In the genomic region with DNA sequence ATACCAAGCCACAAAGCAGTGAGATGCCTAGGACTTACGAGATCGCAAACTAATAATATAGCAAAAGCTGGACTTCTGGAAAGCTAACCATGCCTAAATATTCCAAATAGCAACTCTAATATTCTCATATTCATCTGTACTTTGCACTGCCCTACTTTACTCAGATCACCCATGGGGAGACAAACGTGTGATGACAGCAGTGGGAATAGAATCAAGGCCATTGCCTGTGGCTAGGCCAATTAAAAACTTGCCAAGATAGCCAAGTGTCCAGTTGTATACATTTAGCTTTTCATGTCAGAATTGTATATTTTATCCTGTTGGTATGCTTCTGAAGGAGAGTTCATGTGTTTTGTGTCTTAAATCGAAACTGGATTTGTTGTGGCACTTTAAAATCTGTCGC, we compare ENCODE assay signal across 16 cellular contexts. TPM values are rescaled to one million over a fixed set of nuclear protein-coding genes. Genes with fewer than 3 reads are reported as not detected.
DNase-seq lines count a peak whose midpoint lies in the region; ATAC-seq and TF ChIP-seq lines count a peak whose summit lies in the region.
"Had no signal": no experiment of that assay in that cellular context is flagged by ENCODE, and none has a peak within 500 bp of the region (broad histone marks: within the 10 kb centered on the region; RNA-seq: fewer than 3 reads in every experiment).

No MANE protein-coding gene starts in this region.

- H3K4me1 ChIP-seq in hepatocyte (ENCODE audit: insufficient read depth) (peaks cover 6% of the 10 kb centered on the region), suprapubic skin (peaks cover 23% of the 10 kb centered on the region), right atrium auricular region (peaks cover 0 to 23% of the 10 kb centered on the region in 2 donors)

- peak overlapping the region; percentile 90 for H3K4me3 Mint-ChIP-seq in T-helper 2 cell treated with Interferon-gamma antibody and Interleukin-4, amounts not matched to agents 5 μg/mL and 100 μg/mL, for 36 hours
- H3K4me3 Mint-ChIP-seq in activated T-helper 2 cell treated with anti-CD3 and anti-CD28 coated beads, Interferon-gamma antibody, Interleukin-2, Interleukin-4, amounts not matched to agents 10 μg/mL and 5 μg/mL and 100 μg/mL, durations not matched to agents 14 hours and 24 hours and 36 hours (ENCODE audit: low read depth), result peak overlapping the region; percentile 13

- peak overlapping the region; percentile 86 for H3K27ac ChIP-seq in hepatocyte
- H3K27ac ChIP-seq in suprapubic skin, result peak overlapping the region; percentile 88
- peak overlapping the region in 1 of 2 donors; percentile 81 for H3K27ac ChIP-seq in right atrium auricular region

- H3K27ac Mint-ChIP-seq in T-helper 2 cell treated with Interferon-gamma antibody and Interleukin-4, amounts not matched to agents 5 μg/mL and 100 μg/mL, for 36 hours, result no peak overlapping the region
- H3K27ac Mint-ChIP-seq in activated T-helper 2 cell treated with anti-CD3 and anti-CD28 coated beads, Interferon-gamma antibody, Interleukin-2, Interleukin-4, amounts not matched to agents 10 μg/mL and 5 μg/mL and 100 μg/mL, durations not matched to agents 14 hours and 24 hours and 36 hours, result no peak overlapping the region

- H3K36me3 ChIP-seq in hepatocyte (replicated peaks; ENCODE audit: insufficient read depth, low read depth) (no peaks in the 10 kb centered on the region), suprapubic skin (no peaks in the 10 kb centered on the region), right atrium auricular region (no peaks in the 10 kb centered on the region)

- peak overlapping the region; percentile 78 for H3K4me2 ChIP-seq in hepatocyte

- ATAC-seq in HG02970 (IDR thresholded peaks at IDR 0.05; ENCODE audit: low FRiP score, unreplicated experiment) (no peak), sciatic nerve (no peak)
- ATAC-seq: right cardiac atrium; stimulated activated memory B cell treated with anti-CD40 and anti-IgM and Interleukin-4, amounts not matched to agents 10 μg/mL and 1 μg/mL and 100 μg/mL, for 72 hours had no signal

- TF ChIP-seq CTCF in hepatocyte (IDR thresholded peaks at IDR 0.05; ENCODE audit: poor library complexity), result no peak
- TF ChIP-seq CTCF in suprapubic skin (IDR thresholded peaks at IDR 0.05), result no peak
- TF ChIP-seq CTCF in right atrium auricular region (IDR thresholded peaks at IDR 0.05), result no peak

- H3K9me3 Mint-ChIP-seq in T-helper 2 cell treated with Interferon-gamma antibody and Interleukin-4, amounts not matched to agents 5 μg/mL and 100 μg/mL, for 36 hours, result no peaks in the 10 kb centered on the region
- H3K9me3 Mint-ChIP-seq in activated T-helper 2 cell treated with anti-CD3 and anti-CD28 coated beads, Interferon-gamma antibody, Interleukin-2, Interleukin-4, amounts not matched to agents 10 μg/mL and 5 μg/mL and 100 μg/mL, durations not matched to agents 14 hours and 24 hours and 36 hours, result no peaks in the 10 kb centered on the region
- H3K9me3 Mint-ChIP-seq: stimulated activated memory B cell treated with anti-CD40 and anti-IgM and Interleukin-4, amounts not matched to agents 10 μg/mL and 1 μg/mL and 100 μg/mL, for 72 hours had no signal

- H3K9me2 ChIP-seq in hepatocyte (replicated peaks; ENCODE audit: insufficient read depth), result no peaks in the 10 kb centered on the region

- no peak overlapping the region for H2AFZ ChIP-seq in hepatocyte

- DNase-seq in T-helper 2 cell treated with Interferon-gamma antibody and Interleukin-4, amounts not matched to agents 5 μg/mL and 100 μg/mL, for 36 hours (ENCODE audit: low spot score), result no peak
- DNase-seq in T-helper 2 cell (no peak), hepatocyte (ENCODE audit: low spot score) (no peak), suprapubic skin (ENCODE audit: low spot score in 2 of 2) (no peak), sciatic nerve (ENCODE audit: low spot score) (no peak), right atrium auricular region (ENCODE audit: low spot score) (no peak)
- no peak for DNase-seq in activated T-helper 2 cell treated with anti-CD3 and anti-CD28 coated beads, Interferon-gamma antibody, Interleukin-2, Interleukin-4, amounts not matched to agents 10 μg/mL and 5 μg/mL and 100 μg/mL, durations not matched to agents 14 hours and 24 hours and 36 hours (ENCODE audit: low spot score)
- DNase-seq: GOT3, NCI-H1417 treated with DMSO at 0.1 percent for 48 hours, right cardiac atrium, RPMI8226, T1000 had no signal

- H3K79me2 ChIP-seq in hepatocyte, result no peaks in the 10 kb centered on the region

- no peak for TF ChIP-seq POLR2A in suprapubic skin (IDR thresholded peaks at IDR 0.05)

- H3K4me3 ChIP-seq in hepatocyte (no peak overlapping the region), suprapubic skin (peak overlapping the region; percentile 52), right atrium auricular region (no peak overlapping the region)

- peaks cover 20% of the 10 kb centered on the region for H3K4me1 Mint-ChIP-seq in T-helper 2 cell treated with Interferon-gamma antibody and Interleukin-4, amounts not matched to agents 5 μg/mL and 100 μg/mL, for 36 hours (ENCODE audit: low read depth)
- peaks cover 17% of the 10 kb centered on the region for H3K4me1 Mint-ChIP-seq in activated T-helper 2 cell treated with anti-CD3 and anti-CD28 coated beads, Interferon-gamma antibody, Interleukin-2, Interleukin-4, amounts not matched to agents 10 μg/mL and 5 μg/mL and 100 μg/mL, durations not matched to agents 14 hours and 24 hours and 36 hours (ENCODE audit: low read depth)

- H3K27me3 ChIP-seq in hepatocyte (no peaks in the 10 kb centered on the region), suprapubic skin (no peaks in the 10 kb centered on the region), right atrium auricular region (no peaks in the 10 kb centered on the region)

- WGBS in hepatocyte (ENCODE audit: low lambda C conversion rate, missing lambda C conversion rate), result 74% methylated on average over 5 of the region's 5 CpGs
- 75% methylated on average over 5 of the region's 5 CpGs for WGBS in suprapubic skin

- H3K9me3 ChIP-seq in hepatocyte (ENCODE audit: low read depth) (no peaks in the 10 kb centered on the region), suprapubic skin (no peaks in the 10 kb centered on the region), right atrium auricular region (no peaks in the 10 kb centered on the region)

- TF ChIP-seq EP300 in suprapubic skin (IDR thresholded peaks at IDR 0.05), result no peak

- intact Hi-C loops in activated T-helper 2 cell treated with anti-CD3 and anti-CD28 coated beads, Interferon-gamma antibody, Interleukin-2, Interleukin-4, amounts not matched to agents 10 μg/mL and 5 μg/mL and 100 μg/mL, durations not matched to agents 14 hours and 24 hours and 36 hours (cut with micrococcal nuclease), result loop anchor here (2.0 kb wide), 1 partner anchor 195 kb away; no protein-coding TSS in a partner anchor
- intact Hi-C loops in sciatic nerve (cut with DNase I), result no loop called here

- H4K20me1 ChIP-seq in hepatocyte (ENCODE audit: insufficient read depth, poor library complexity, severe bottlenecking), result no peaks in the 10 kb centered on the region

- H3K27me3 Mint-ChIP-seq in T-helper 2 cell treated with Interferon-gamma antibody and Interleukin-4, amounts not matched to agents 5 μg/mL and 100 μg/mL, for 36 hours (ENCODE audit: low read depth), result peaks cover 2% of the 10 kb centered on the region
- H3K27me3 Mint-ChIP-seq in activated T-helper 2 cell treated with anti-CD3 and anti-CD28 coated beads, Interferon-gamma antibody, Interleukin-2, Interleukin-4, amounts not matched to agents 10 μg/mL and 5 μg/mL and 100 μg/mL, durations not matched to agents 14 hours and 24 hours and 36 hours (ENCODE audit: low read depth), result peaks cover 4% of the 10 kb centered on the region
- H3K27me3 Mint-ChIP-seq: stimulated activated memory B cell treated with anti-CD40 and anti-IgM and Interleukin-4, amounts not matched to agents 10 μg/mL and 1 μg/mL and 100 μg/mL, for 72 hours had no signal

- H3K36me3 Mint-ChIP-seq in T-helper 2 cell treated with Interferon-gamma antibody and Interleukin-4, amounts not matched to agents 5 μg/mL and 100 μg/mL, for 36 hours (ENCODE audit: low read depth), result no peaks in the 10 kb centered on the region
- H3K36me3 Mint-ChIP-seq in activated T-helper 2 cell treated with anti-CD3 and anti-CD28 coated beads, Interferon-gamma antibody, Interleukin-2, Interleukin-4, amounts not matched to agents 10 μg/mL and 5 μg/mL and 100 μg/mL, durations not matched to agents 14 hours and 24 hours and 36 hours (ENCODE audit: low read depth), result no peaks in the 10 kb centered on the region
- H3K36me3 Mint-ChIP-seq: stimulated activated memory B cell treated with anti-CD40 and anti-IgM and Interleukin-4, amounts not matched to agents 10 μg/mL and 1 μg/mL and 100 μg/mL, for 72 hours had no signal

RNA-seq across cellular contexts. Expression of gene CEP126, which starts 1.2 kb away (rescaled TPM):
- total RNA-seq in activated T-helper 2 cell treated with anti-CD3 and anti-CD28 coated beads, Interferon-gamma antibody, Interleukin-2, Interleukin-4, amounts not matched to agents 10 μg/mL and 5 μg/mL and 100 μg/mL, durations not matched to agents 14 hours and 24 hours and 36 hours, result 0.67 and 1.1 TPM in 2 replicates
- 1.6 and 2.2 TPM in 2 replicates for total RNA-seq in hepatocyte
- 1.4 and 1.8 TPM in 2 replicates for polyA plus RNA-seq in hepatocyte
- total RNA-seq in suprapubic skin, result 10 to 100 TPM in 1 of 4 donors, 1 to 10 TPM in 3; 2.4 to 10.2 (median 4.6) TPM
- total RNA-seq in sciatic nerve, result 11.1 TPM
- 1 to 10 TPM; 2.7 to 3.7 TPM for total RNA-seq in right atrium auricular region

RNA-seq across cellular contexts. Expression of gene ANGPTL5, which starts 2.7 kb away (rescaled TPM):
- total RNA-seq in activated T-helper 2 cell treated with anti-CD3 and anti-CD28 coated beads, Interferon-gamma antibody, Interleukin-2, Interleukin-4, amounts not matched to agents 10 μg/mL and 5 μg/mL and 100 μg/mL, durations not matched to agents 14 hours and 24 hours and 36 hours, result not detected in 2 replicates
- not detected in 2 replicates for total RNA-seq in hepatocyte
- polyA plus RNA-seq in hepatocyte, result 0.06 and 0.12 TPM in 2 replicates
- total RNA-seq in suprapubic skin, result 1 to 10 TPM in 1 of 4 donors, under 1 TPM in 2, not detected in 1; 0.73 to 2.3 (median 0.76) TPM
- total RNA-seq in sciatic nerve, result 1.4 TPM
- total RNA-seq in right atrium auricular region, result 1 to 10 TPM; 1.4 to 3.3 TPM
- total RNA-seq: bronchial epithelial cell, kidney epithelial cell had no signal
